20 cellular contexts compared by ENCODE assay signal in the genomic region with DNA sequence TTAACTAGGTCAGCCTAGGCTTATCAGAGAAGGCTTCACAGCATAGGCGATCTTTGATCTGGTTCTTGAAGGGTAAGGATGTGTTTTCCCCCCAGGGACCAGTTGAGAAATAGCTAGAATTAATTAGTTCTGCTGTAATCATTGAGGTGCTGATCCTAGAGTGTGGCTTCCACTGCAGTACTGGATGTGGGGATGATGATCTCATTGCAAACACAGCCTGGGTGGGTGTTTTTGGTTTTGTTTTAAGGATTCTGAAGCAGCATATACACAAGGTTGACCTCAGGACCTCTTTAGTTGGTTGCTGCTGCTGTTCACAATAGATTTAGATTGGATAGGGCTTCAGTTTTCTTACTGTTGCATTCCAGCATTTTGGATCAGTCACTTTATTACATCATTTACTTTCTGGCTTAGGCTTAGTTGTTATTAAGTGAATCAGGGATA.
DNase-seq lines count a peak whose midpoint lies in the region; ATAC-seq, FAIRE-seq and TF ChIP-seq lines count a peak whose summit lies in the region.
"Had no signal": no experiment of that assay in that cellular context is flagged by ENCODE, and none has a peak within 500 bp of the region (broad histone marks: within the 10 kb centered on the region; RNA-seq: fewer than 3 reads in every experiment).

No MANE protein-coding gene starts in this region.

- no peaks in the 10 kb centered on the region for H3K9me3 ChIP-seq in MG63
- no peaks in the 10 kb centered on the region for H3K9me3 ChIP-seq in small intestine (ENCODE audit: control insufficient read depth, low read depth)
- H3K9me3 ChIP-seq: pancreas, Peyer's patch, tibial artery had no signal

- DNase-seq in GM12865 (ENCODE audit: low read depth): peak; percentile 10
- peak; percentile 12 for DNase-seq in MG63
- DNase-seq in cardiac fibroblast (ENCODE audit: low read depth in 2 of 2): peak; percentile 18 to 32
- no peak for DNase-seq in osteocyte (ENCODE audit: extremely low spot score, unreplicated experiment)
- DNase-seq in small intestine: no peak
- no peak for DNase-seq in NCI-H1417 treated with DMSO at 0.1 percent for 48 hours (lab: John Stamatoyannopoulos, UW)
- DNase-seq: activated CD4-positive, alpha-beta T cell treated with anti-CD3 and anti-CD28 coated beads, Interleukin-2, amount 10 ng/mL, durations not matched to agents 24 days and 14 days; DMS79 treated with DMSO at 0.1 percent for 48 hours; effector CD4-positive, alpha-beta T cell; Kasumi-1; left colon; NCI-H526; pancreas; Peyer's patch; tibial artery had no signal

- no peak overlapping the region for H3K27ac ChIP-seq in small intestine (ENCODE audit: low read depth in 1 of 2, low read length in 1 of 2)
- H3K27ac ChIP-seq: C4-2B, pancreas, Peyer's patch, tibial artery had no signal

- no peak overlapping the region for H3K4me3 ChIP-seq in GM12865 (ENCODE audit: low read depth, low read length)
- H3K4me3 ChIP-seq in MG63: no peak overlapping the region
- H3K4me3 ChIP-seq in cardiac fibroblast (replicated peaks in 1 of 2; ENCODE audit: low read depth in 2 of 2, low read length in 2 of 2): no peak overlapping the region
- no peak overlapping the region for H3K4me3 ChIP-seq in small intestine (ENCODE audit: low read depth in 1 of 2, low read length in 2 of 2)
- H3K4me3 ChIP-seq: pancreas, Peyer's patch, smooth muscle cell, tibial artery had no signal

- H3K36me3 ChIP-seq in MG63 (no peaks in the 10 kb centered on the region; the same call in 1 of the 2 replicates), small intestine (ENCODE audit: control insufficient read depth in 2 of 2, insufficient read depth in 2 of 2, low read length in 2 of 2) (no peaks in the 10 kb centered on the region)
- H3K36me3 ChIP-seq: pancreas, Peyer's patch, tibial artery had no signal

- no peaks in the 10 kb centered on the region for H3K9me3 Mint-ChIP-seq in osteocyte (ENCODE audit: unreplicated experiment)
- H3K9me3 Mint-ChIP-seq: activated CD4-positive, alpha-beta T cell treated with anti-CD3 and anti-CD28 coated beads, Interleukin-2, amount 10 ng/mL, durations not matched to agents 24 days and 14 days; activated naive CD4-positive, alpha-beta T cell treated with anti-CD3 and anti-CD28 coated beads, Interleukin-2, amount 50 U/mL, for 24 hours had no signal

- H3K4me1 Mint-ChIP-seq in osteocyte (ENCODE audit: unreplicated experiment): peaks cover 53% of the 10 kb centered on the region
- H3K4me1 Mint-ChIP-seq: activated CD4-positive, alpha-beta T cell treated with anti-CD3 and anti-CD28 coated beads, Interleukin-2, amount 10 ng/mL, durations not matched to agents 24 days and 14 days; activated naive CD4-positive, alpha-beta T cell treated with anti-CD3 and anti-CD28 coated beads, Interleukin-2, amount 50 U/mL, for 24 hours had no signal

- H3K4me1 ChIP-seq in small intestine (ENCODE audit: control insufficient read depth in 2 of 2, insufficient read depth in 1 of 2, low read depth in 1 of 2, low read length in 1 of 2): no peaks in the 10 kb centered on the region
- H3K4me1 ChIP-seq: pancreas, Peyer's patch, tibial artery had no signal

- no peaks in the 10 kb centered on the region for H3K36me3 Mint-ChIP-seq in osteocyte (ENCODE audit: unreplicated experiment)
- H3K36me3 Mint-ChIP-seq: activated naive CD4-positive, alpha-beta T cell treated with anti-CD3 and anti-CD28 coated beads, Interleukin-2, amount 50 U/mL, for 24 hours had no signal

- TF ChIP-seq CTCF in GM12865 (IDR thresholded peaks at IDR 0.05; ENCODE audit: insufficient read depth, low read depth, low read length, missing control alignments) (no peak), cardiac fibroblast (IDR thresholded peaks at IDR 0.05; ENCODE audit: low read depth, low read length) (no peak), osteocyte (IDR thresholded peaks at IDR 0.05) (no peak)

- H3K27me3 ChIP-seq in MG63 (no peaks in the 10 kb centered on the region), small intestine (ENCODE audit: control insufficient read depth in 2 of 2, insufficient read depth in 2 of 2, low read length in 2 of 2) (no peaks in the 10 kb centered on the region)
- H3K27me3 ChIP-seq: pancreas, Peyer's patch, tibial artery had no signal

- ATAC-seq in GM19467 (IDR thresholded peaks at IDR 0.05; ENCODE audit: unreplicated experiment): no peak
- ATAC-seq: left colon, pancreas had no signal

- FAIRE-seq in small intestine (lab: Jason Lieb, UNC): no peak
- FAIRE-seq: H1, pancreas had no signal

- no peak overlapping the region for H3K4me3 Mint-ChIP-seq in osteocyte (ENCODE audit: unreplicated experiment)
- H3K4me3 Mint-ChIP-seq: activated CD4-positive, alpha-beta T cell treated with anti-CD3 and anti-CD28 coated beads, Interleukin-2, amount 10 ng/mL, durations not matched to agents 24 days and 14 days; activated naive CD4-positive, alpha-beta T cell treated with anti-CD3 and anti-CD28 coated beads, Interleukin-2, amount 50 U/mL, for 24 hours had no signal

- 8 to 36% (median 18%) methylated on average over 1 of the region's 1 CpG for WGBS in small intestine, 3 donors

- no peaks in the 10 kb centered on the region for H3K27me3 Mint-ChIP-seq in osteocyte (ENCODE audit: unreplicated experiment)
- H3K27me3 Mint-ChIP-seq: activated CD4-positive, alpha-beta T cell treated with anti-CD3 and anti-CD28 coated beads, Interleukin-2, amount 10 ng/mL, durations not matched to agents 24 days and 14 days; activated naive CD4-positive, alpha-beta T cell treated with anti-CD3 and anti-CD28 coated beads, Interleukin-2, amount 50 U/mL, for 24 hours had no signal

- H3K27ac Mint-ChIP-seq in osteocyte (ENCODE audit: unreplicated experiment): peak overlapping the region; percentile 63
- H3K27ac Mint-ChIP-seq: activated CD4-positive, alpha-beta T cell treated with anti-CD3 and anti-CD28 coated beads, Interleukin-2, amount 10 ng/mL, durations not matched to agents 24 days and 14 days; activated naive CD4-positive, alpha-beta T cell treated with anti-CD3 and anti-CD28 coated beads, Interleukin-2, amount 50 U/mL, for 24 hours had no signal

Comparison
In these comparisons a context has a peak if more than half of its experiments do, and no peak if none do; other contexts are left out.
1. DNase-seq: peak in GM12865 (single experiment), MG63 (single experiment) and cardiac fibroblast (2 of 2); none in osteocyte (single experiment), small intestine (single experiment) and NCI-H1417 treated with DMSO at 0.1 percent for 48 hours (single experiment).